ENCODE assay signal across 12 cellular contexts in genomic region chr12:104751024-104751570, GRCh38.
DNase-seq lines count a peak whose midpoint lies in the region; ATAC-seq and TF ChIP-seq lines count a peak whose summit lies in the region.
"Had no signal": no experiment of that assay in that cellular context is flagged by ENCODE, and none has a peak within 500 bp of the region (broad histone marks: within the 10 kb centered on the region; RNA-seq: fewer than 3 reads in every experiment).

No MANE protein-coding gene starts in this region.

- DNase-seq in stimulated activated CD4-positive, alpha-beta T cell treated with anti-CD3 and anti-CD28 coated beads, Interleukin-2, amount 100 ng/mL, for 24 hours: no peak
- DNase-seq in hippocampal formation (lab: John Stamatoyannopoulos, UW) (no peak), dorsolateral prefrontal cortex (no peak), EL (no peak)
- DNase-seq: activated effector memory CD4-positive, alpha-beta T cell treated with anti-CD3 and anti-CD28 coated beads, Interleukin-2, amount 50 U/mL, for 16 hours; immature natural killer cell; small intestine had no signal

- H3K27me3 ChIP-seq in HUES48 (ENCODE audit: control insufficient read depth, insufficient read depth, low read length) (no peaks in the 10 kb centered on the region), dorsolateral prefrontal cortex (no peaks in the 10 kb centered on the region)

- H3K9me3 ChIP-seq in HUES48 (ENCODE audit: control insufficient read depth, insufficient read depth, low read length) (no peaks in the 10 kb centered on the region), iPS-18c (ENCODE audit: control insufficient read depth, insufficient read depth, low read length) (no peaks in the 10 kb centered on the region)

- H3K9ac ChIP-seq in HUES48 (ENCODE audit: low read depth, low read length): no peak overlapping the region

- intact Hi-C loops in dorsolateral prefrontal cortex (cut with DNase I): no loop called here

- TF ChIP-seq CTCF in dorsolateral prefrontal cortex (IDR thresholded peaks at IDR 0.05 in 54 of 56, conservative IDR thresholded peaks at IDR 0.05 in 2 of 56; ENCODE audit: low read depth in 1 of 56, partially characterized antibody in 56 of 56): no peak

- H3K4me1 ChIP-seq in HUES48 (ENCODE audit: control insufficient read depth, insufficient read depth, low read length): peaks cover 44% of the 10 kb centered on the region

- ATAC-seq in GM18517 (IDR thresholded peaks at IDR 0.05; ENCODE audit: unreplicated experiment) (peak; percentile 22), GM21786 (IDR thresholded peaks at IDR 0.05; ENCODE audit: unreplicated experiment) (peak; percentile 35)
- ATAC-seq: Panc1 had no signal

- H3K27ac ChIP-seq in HUES48 (ENCODE audit: low read depth, low read length) (peak overlapping the region; percentile 43), dorsolateral prefrontal cortex (no peak overlapping the region)

- no peaks in the 10 kb centered on the region for H3K36me3 ChIP-seq in HUES48 (ENCODE audit: control insufficient read depth, insufficient read depth, low read length)

- H3K4me3 ChIP-seq in HUES48 (ENCODE audit: low read depth, low read length) (no peak overlapping the region), iPS-18c (ENCODE audit: insufficient read depth, low read depth, low read length) (0 out of 2 replicates have a peak overlapping the region, but pooled peaks have one; percentile 4), dorsolateral prefrontal cortex (no peak overlapping the region)
